8 cellular contexts compared by ENCODE assay signal in the genomic region with DNA sequence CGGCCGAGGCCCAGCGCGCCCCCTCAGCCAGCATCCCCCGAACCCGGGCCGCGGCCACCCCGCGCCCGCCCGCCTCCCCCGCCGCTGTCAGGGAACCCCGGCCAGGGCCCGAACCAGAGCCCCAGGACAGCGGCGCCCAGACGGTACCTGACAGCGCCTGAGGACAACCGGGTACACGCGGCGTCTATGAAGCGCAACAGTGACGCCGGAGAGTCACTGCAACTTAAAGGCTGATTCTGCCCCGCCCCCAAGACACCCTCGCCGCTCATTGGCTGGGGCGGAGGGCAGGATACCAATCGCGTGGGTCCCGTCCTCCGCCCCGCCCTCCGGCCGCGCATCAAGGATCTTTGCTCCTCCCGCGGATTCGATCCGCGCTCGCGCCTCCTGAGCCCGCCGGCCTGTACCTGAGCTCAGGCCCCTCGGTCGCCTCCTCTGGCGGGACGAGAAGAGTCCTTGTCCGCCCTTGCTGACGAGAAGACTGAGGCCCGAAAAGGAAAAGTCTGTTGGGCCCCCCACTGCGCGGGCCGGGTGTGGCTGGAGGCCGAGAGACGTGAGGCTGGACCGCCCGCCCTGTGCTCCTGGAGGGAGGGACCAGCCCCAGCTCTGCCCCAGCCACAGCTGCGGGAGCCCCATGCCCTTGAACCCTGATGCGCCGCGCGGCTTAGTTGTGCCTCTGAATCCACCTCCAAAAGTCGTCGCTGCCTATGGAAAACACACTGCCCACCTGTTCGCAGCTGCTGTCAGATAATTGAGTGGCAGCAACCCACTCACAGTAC.
DNase-seq lines count a peak whose midpoint lies in the region; ATAC-seq lines count a peak whose summit lies in the region.

OAT (minus strand) TSS at position 198 of the 776 bp plus-strand sequence. CDS start 6,752 bp downstream, outside the sequence.

- H3K9ac ChIP-seq in BLaER1 treated with 17β-estradiol and CSF1 and Interleukin-3, amounts not matched to agents 10 nM and 100 nM = peak within 1 kb of the TSS; percentile 73 to 88 (median 82)

- H3K4me3 ChIP-seq in BLaER1 treated with 17β-estradiol and CSF1 and Interleukin-3, amounts not matched to agents 10 nM and 100 nM = peak within 1 kb of the TSS; percentile 79 to 91 (median 84)

- peaks cover 12 to 33% (median 17%) of the 10 kb centered on the region in 10 experiments for H3K4me1 ChIP-seq in BLaER1 treated with 17β-estradiol and CSF1 and Interleukin-3, amounts not matched to agents 10 nM and 100 nM

- peaks cover 0 to 5% (median 0%) of the 10 kb centered on the region in 11 experiments; a peak in 2 of 22 replicates for H3K27me3 ChIP-seq in BLaER1 treated with 17β-estradiol and CSF1 and Interleukin-3, amounts not matched to agents 10 nM and 100 nM

- no peaks in the 10 kb centered on the region for H3K36me3 ChIP-seq in BLaER1 treated with 17β-estradiol and CSF1 and Interleukin-3, amounts not matched to agents 10 nM and 100 nM

- H3K27ac ChIP-seq in BLaER1 treated with 17β-estradiol and CSF1 and Interleukin-3, amounts not matched to agents 10 nM and 100 nM = peak within 1 kb of the TSS; percentile 49 to 78 (median 65); a peak in 21 of 22 replicates

- H3K9me3 ChIP-seq in BLaER1 treated with 17β-estradiol and CSF1 and Interleukin-3, amounts not matched to agents 10 nM and 100 nM (replicated peaks in 1 of 11) = no peaks in the 10 kb centered on the region

- peak within 1 kb of the TSS; percentile 70 to 92 (median 87) for H3K4me2 ChIP-seq in BLaER1 treated with 17β-estradiol and CSF1 and Interleukin-3, amounts not matched to agents 10 nM and 100 nM

- H4K20me1 ChIP-seq in BLaER1 treated with 17β-estradiol and CSF1 and Interleukin-3, amounts not matched to agents 10 nM and 100 nM = peaks cover 3 to 47% (median 31%) of the 10 kb centered on the region in 11 experiments; a peak in 16 of 22 replicates

- peak; percentile 97 for ATAC-seq in GM19351 (IDR thresholded peaks at IDR 0.05; ENCODE audit: unreplicated experiment)
- ATAC-seq in HG03520 (IDR thresholded peaks at IDR 0.05; ENCODE audit: unreplicated experiment) = peak; percentile 96

- DNase-seq in NCI-H748 (lab: John Stamatoyannopoulos, UW; ENCODE audit: unreplicated experiment) = peak; percentile 96
- DNase-seq in activated CD4-positive, alpha-beta T cell treated with anti-CD3 and anti-CD28 coated beads, Interleukin-2, amount 50 U/mL, for 24 hours (ENCODE audit: low read depth in 1 of 2, low spot score in 1 of 2) = peak; percentile 86 to 93
- peak; percentile 95 for DNase-seq in dedifferentiated amniotic fluid mesenchymal stem cell (ENCODE audit: extremely low spot score)
- DNase-seq in left kidney (ENCODE audit: low read depth, low spot score) = peak; percentile 99
- DNase-seq in stimulated activated CD4-positive, alpha-beta T cell treated with anti-CD3 and anti-CD28 coated beads, Interleukin-1b, Interleukin-23, amount 100 ng/mL, for 48 hours = peak; percentile 95

Comparison
In these comparisons a context has a peak if more than half of its experiments do, and no peak if none do; other contexts are left out.
1. Peak in every context shown above with its lines: DNase-seq, ATAC-seq, H3K4me3 ChIP-seq and H3K27ac ChIP-seq.